ENCODE assay signal across 17 cellular contexts in the genomic region with DNA sequence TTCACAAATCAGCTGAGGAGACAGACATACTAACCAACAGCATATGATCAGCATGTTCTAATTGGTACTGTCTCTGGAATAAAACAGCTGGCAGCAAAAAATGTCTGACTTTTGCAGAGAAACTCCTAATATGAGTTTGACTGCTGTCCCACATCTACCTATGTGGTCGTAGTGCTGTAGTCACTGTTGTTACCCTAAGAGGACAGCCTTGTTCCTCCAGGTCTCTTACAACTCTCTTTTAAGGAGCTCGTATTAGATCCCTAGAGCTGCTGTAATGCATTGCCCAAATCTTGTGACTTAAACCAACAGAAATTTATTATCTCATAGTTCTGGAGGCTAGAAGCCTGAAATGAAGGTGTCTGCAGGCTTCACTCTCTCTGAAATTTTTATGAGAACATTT.
"Had no signal": no experiment of that assay in that cellular context is flagged by ENCODE, and none has a peak within 500 bp of the region (broad histone marks: within the 10 kb centered on the region; RNA-seq: fewer than 3 reads in every experiment).

No MANE protein-coding gene starts in this region.

- H3K27ac Mint-ChIP-seq: endodermal cell had no signal

- H3K27me3 Mint-ChIP-seq: naive B cell had no signal

- FAIRE-seq: frontal cortex had no signal

- H3K9me3 ChIP-seq: right atrium auricular region, thoracic aorta, transverse colon had no signal

- ATAC-seq: heart left ventricle had no signal

- H3K4me3 ChIP-seq: coronary artery, heart left ventricle, ovary, right atrium auricular region, stomach, thoracic aorta, transverse colon had no signal

- H3K36me3 ChIP-seq: ovary, transverse colon had no signal

- H3K4me3 Mint-ChIP-seq: endodermal cell had no signal

- H3K27me3 ChIP-seq: heart left ventricle, ovary, right atrium auricular region, stomach, transverse colon had no signal

- H3K27ac ChIP-seq: coronary artery, heart left ventricle, ovary, right atrium auricular region, stomach, thoracic aorta, transverse colon had no signal

- DNase-seq: effector CD4-positive, alpha-beta T cell; endodermal cell; heart left ventricle; hippocampal formation; mesendoderm; naive B cell; ovary; small intestine; stimulated activated CD4-positive, alpha-beta T cell treated with anti-CD3 and anti-CD28 coated beads, Interleukin-12 subunit alpha, Interleukin-12 subunit beta, amount 100 ng/mL, for 4 hours; stimulated activated naive CD4-positive, alpha-beta T cell; stomach; substantia nigra; transverse colon had no signal
